19 cellular contexts compared by ENCODE assay signal in genomic region chr9:16485575-16486321, GRCh38.
"Had no signal": no experiment of that assay in that cellular context is flagged by ENCODE, and none has a peak within 500 bp of the region (broad histone marks: within the 10 kb centered on the region; RNA-seq: fewer than 3 reads in every experiment).

No MANE protein-coding gene starts in this region.

- H3K4me3 ChIP-seq: breast epithelium, esophagus squamous epithelium, spleen, thoracic aorta, upper lobe of right lung had no signal

- H3K27me3 ChIP-seq: breast epithelium, esophagus squamous epithelium, spleen, upper lobe of right lung had no signal

- H3K36me3 Mint-ChIP-seq: memory B cell; natural killer cell; stimulated activated memory B cell treated with anti-CD40 and anti-IgM and Interleukin-4, amounts not matched to agents 10 μg/mL and 1 μg/mL and 100 μg/mL, for 72 hours had no signal

- ATAC-seq: activated CD4-positive, CD25-positive, alpha-beta regulatory T cell treated with anti-CD3 and anti-CD28 coated beads, Interleukin-2, amount 50 U/mL, for 24 hours; natural killer cell; stimulated activated memory B cell treated with anti-CD40 and anti-IgM and Interleukin-4, amounts not matched to agents 10 μg/mL and 1 μg/mL and 100 μg/mL, for 72 hours; upper lobe of right lung had no signal

- H3K4me1 ChIP-seq: breast epithelium, spleen, upper lobe of right lung had no signal

- H3K27ac Mint-ChIP-seq: memory B cell; natural killer cell; stimulated activated memory B cell treated with anti-CD40 and anti-IgM and Interleukin-4, amounts not matched to agents 10 μg/mL and 1 μg/mL and 100 μg/mL, for 72 hours had no signal

- H3K4me3 Mint-ChIP-seq: memory B cell; natural killer cell; stimulated activated memory B cell treated with anti-CD40 and anti-IgM and Interleukin-4, amounts not matched to agents 10 μg/mL and 1 μg/mL and 100 μg/mL, for 72 hours had no signal

- H3K9me3 Mint-ChIP-seq: memory B cell, natural killer cell had no signal

- H3K4me1 Mint-ChIP-seq: memory B cell; stimulated activated memory B cell treated with anti-CD40 and anti-IgM and Interleukin-4, amounts not matched to agents 10 μg/mL and 1 μg/mL and 100 μg/mL, for 72 hours had no signal

- H3K27ac ChIP-seq: breast epithelium, spleen, thoracic aorta, upper lobe of right lung had no signal

- H3K36me3 ChIP-seq: breast epithelium, esophagus squamous epithelium, spleen, thoracic aorta, upper lobe of right lung had no signal

- H3K9me3 ChIP-seq: breast epithelium, esophagus squamous epithelium, spleen, thoracic aorta, upper lobe of right lung had no signal

- H3K27me3 Mint-ChIP-seq: memory B cell; stimulated activated memory B cell treated with anti-CD40 and anti-IgM and Interleukin-4, amounts not matched to agents 10 μg/mL and 1 μg/mL and 100 μg/mL, for 72 hours had no signal

- DNase-seq: activated CD8-positive, alpha-beta memory T cell treated with anti-CD3 and anti-CD28 coated beads for 24 hours; activated CD8-positive, alpha-beta memory T cell treated with anti-CD3 and anti-CD28 coated beads, Interleukin-2, amount 50 U/mL, for 48 hours; activated effector memory CD4-positive, alpha-beta T cell treated with Interleukin-2 at 50 U/mL for 16 hours; activated naive CD4-positive, alpha-beta T cell treated with anti-CD3 and anti-CD28 coated beads, Interleukin-2, amount 50 U/mL, for 16 hours; activated T-cell treated with anti-CD3 and anti-CD28 coated beads, Interleukin-2, amount 50 U/mL, for 48 hours; effector CD8-positive, alpha-beta T cell; esophagus squamous epithelium; natural killer cell; nucleus accumbens; posterior cingulate gyrus; spleen; stimulated activated CD4-positive, alpha-beta T cell treated with anti-CD3 and anti-CD28 coated beads, Interleukin-4, amount 100 ng/mL, for 4 hours; T-helper 1 cell; upper lobe of right lung had no signal
